8 cellular contexts compared by ENCODE assay signal in the genomic region with DNA sequence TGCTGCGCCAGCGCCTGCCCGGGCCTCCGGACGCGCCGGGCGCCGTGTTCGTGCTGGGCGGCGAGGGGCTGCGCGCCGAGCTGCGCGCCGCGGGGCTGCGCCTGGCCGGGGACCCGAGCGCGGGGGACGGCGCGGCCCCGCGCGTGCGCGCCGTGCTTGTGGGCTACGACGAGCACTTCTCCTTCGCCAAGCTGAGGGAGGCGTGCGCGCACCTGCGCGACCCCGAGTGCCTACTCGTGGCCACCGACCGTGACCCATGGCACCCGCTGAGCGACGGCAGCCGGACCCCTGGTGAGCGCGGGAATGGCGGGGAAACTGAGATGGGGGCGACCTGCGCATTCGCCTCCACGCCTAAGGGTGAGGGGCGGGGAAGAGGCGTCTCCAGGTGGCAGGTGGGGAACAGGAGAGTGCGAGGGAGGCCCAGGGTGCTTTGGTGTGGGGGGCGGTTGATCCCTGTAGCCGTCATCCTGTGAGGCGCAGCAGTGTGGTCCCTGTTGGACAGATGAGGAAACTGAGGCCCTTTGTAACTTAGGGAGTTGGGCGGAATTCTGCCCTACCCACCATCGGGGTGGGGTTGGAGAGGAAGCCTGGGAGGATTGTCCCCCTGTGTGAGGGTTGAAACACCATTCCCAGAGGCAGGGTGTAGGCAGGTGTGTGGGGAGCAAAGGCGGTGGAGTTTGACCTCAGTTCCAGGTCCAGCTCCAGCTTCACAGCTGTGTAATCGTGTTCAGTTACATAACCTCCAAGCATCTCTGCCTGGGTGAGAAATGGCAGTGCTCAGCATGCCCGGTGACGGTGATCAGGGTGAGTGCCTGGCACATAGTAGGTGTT. TPM values are rescaled to one million over a fixed set of nuclear protein-coding genes. Genes with fewer than 3 reads are reported as not detected.
DNase-seq lines count a peak whose midpoint lies in the region; ATAC-seq and TF ChIP-seq lines count a peak whose summit lies in the region.

No MANE protein-coding gene starts in this region.

- peaks cover 37 to 54% of the 10 kb centered on the region in 2 donors for H3K4me1 ChIP-seq in mucosa of rectum (ENCODE audit: control insufficient read depth in 2 of 2, insufficient read depth in 2 of 2, low read length in 2 of 2)

- H3K9ac ChIP-seq in mucosa of rectum (ENCODE audit: low read depth in 1 of 2, low read length in 2 of 2), result peak overlapping the region; percentile 65 to 84

- peaks cover 0 to 3% of the 10 kb centered on the region in 2 donors for H3K36me3 ChIP-seq in mucosa of rectum (ENCODE audit: control insufficient read depth in 2 of 2, insufficient read depth in 2 of 2, low read length in 2 of 2)

- DNase-seq in GM12865 (ENCODE audit: low read depth) (peak; percentile 56), NCI-H2171 treated with DMSO at 0.1 percent for 48 hours (lab: John Stamatoyannopoulos, UW) (peak; percentile 36), cerebellum (ENCODE audit: low spot score) (peak; percentile 63), activated gamma-delta T cell treated with Interleukin-2 at 50 U/mL for 16 hours (no peak), NCI-H774 (lab: John Stamatoyannopoulos, UW) (no peak), superior temporal gyrus (ENCODE audit: extremely low spot score) (no peak)

- H3K27me3 ChIP-seq in mucosa of rectum (ENCODE audit: control insufficient read depth in 2 of 2, insufficient read depth in 2 of 2, low read length in 2 of 2), result no peaks in the 10 kb centered on the region

- no peak for TF ChIP-seq CTCF in GM12865 (IDR thresholded peaks at IDR 0.05; ENCODE audit: insufficient read depth, low read depth, low read length, missing control alignments)

- ATAC-seq in GM21529 (IDR thresholded peaks at IDR 0.05; ENCODE audit: unreplicated experiment), result peak; percentile 1

- H3K4me3 ChIP-seq in GM12865 (ENCODE audit: low read depth, low read length) (peak overlapping the region; percentile 90), mucosa of rectum (ENCODE audit: low read length in 2 of 2) (peak overlapping the region; percentile 79)

- peak overlapping the region; percentile 85 to 91 for H3K27ac ChIP-seq in mucosa of rectum (ENCODE audit: low read depth in 2 of 2, low read length in 2 of 2)

- no peaks in the 10 kb centered on the region for H3K9me3 ChIP-seq in mucosa of rectum (ENCODE audit: control insufficient read depth in 2 of 2, low read length in 2 of 2)

RNA-seq across cellular contexts. Expression of a gene that starts 0.8 kb away (rescaled TPM):
- 34.0 TPM for total RNA-seq in cerebellum

RNA-seq across cellular contexts. Expression of a gene that starts 16.2 kb away (rescaled TPM):
- total RNA-seq in cerebellum, result 152 TPM

RNA-seq across cellular contexts. Expression of a gene that starts 19.8 kb away (rescaled TPM):
- 1.4 TPM for total RNA-seq in cerebellum

RNA-seq across cellular contexts. Expression of a gene that starts 26.9 kb away (rescaled TPM):
- total RNA-seq in cerebellum, result 11.3 TPM

RNA-seq across cellular contexts. Expression of a gene that starts 37.6 kb away (rescaled TPM):
- 28.5 TPM for total RNA-seq in cerebellum

Comparison
In these comparisons a context has a peak if more than half of its experiments do, and no peak if none do; other contexts are left out.
1. DNase-seq: peak in GM12865 (single experiment), NCI-H2171 treated with DMSO at 0.1 percent for 48 hours (single experiment) and cerebellum (single experiment); none in activated gamma-delta T cell treated with Interleukin-2 at 50 U/mL for 16 hours (single experiment), NCI-H774 (single experiment) and superior temporal gyrus (single experiment).